ENCODE assay signal across 19 cellular contexts in genomic region chr10:13617146-13617545, GRCh38.
"Had no signal": no experiment of that assay in that cellular context is flagged by ENCODE, and none has a peak within 500 bp of the region (broad histone marks: within the 10 kb centered on the region; RNA-seq: fewer than 3 reads in every experiment).

No MANE protein-coding gene starts in this region.

- H3K27ac Mint-ChIP-seq: activated B cell treated with CpG ODN at 0.5 μM for 24 hours; activated CD4-positive, alpha-beta T cell treated with anti-CD3 and anti-CD28 coated beads, Interleukin-2, amount 10 ng/mL, durations not matched to agents 24 days and 14 days; activated CD8-positive, alpha-beta T cell treated with anti-CD3 and anti-CD28 coated beads, Interleukin-2, amount 10 ng/mL, durations not matched to agents 7 days and 5 days; activated naive CD8-positive, alpha-beta T cell; natural killer cell treated with Interleukin-12 subunit alpha and Interleukin-12 subunit beta and Interleukin-15 and Interleukin-18, amount 100 ng/mL, for 72 hours had no signal

- H3K9me3 ChIP-seq: prostate gland, transverse colon had no signal

- H3K27me3 ChIP-seq: transverse colon had no signal

- H3K4me1 Mint-ChIP-seq: activated B cell treated with CpG ODN at 0.5 μM for 24 hours; activated CD4-positive, alpha-beta T cell treated with anti-CD3 and anti-CD28 coated beads, Interleukin-2, amount 10 ng/mL, durations not matched to agents 24 days and 14 days had no signal

- H3K36me3 ChIP-seq: prostate gland had no signal

- H3K27me3 Mint-ChIP-seq: activated B cell treated with CpG ODN at 0.5 μM for 24 hours; activated CD4-positive, alpha-beta T cell treated with anti-CD3 and anti-CD28 coated beads, Interleukin-2, amount 10 ng/mL, durations not matched to agents 24 days and 14 days; activated naive CD8-positive, alpha-beta T cell; natural killer cell treated with Interleukin-12 subunit alpha and Interleukin-12 subunit beta and Interleukin-15 and Interleukin-18, amount 100 ng/mL, for 72 hours had no signal

- H3K4me3 ChIP-seq: prostate gland, smooth muscle cell, transverse colon had no signal

- H3K4me2 ChIP-seq: smooth muscle cell had no signal

- DNase-seq: activated B cell treated with CpG ODN at 0.5 μM for 24 hours; activated CD4-positive, alpha-beta T cell treated with anti-CD3 and anti-CD28 coated beads, Interleukin-2, amount 10 ng/mL, durations not matched to agents 24 days and 14 days; activated CD8-positive, alpha-beta memory T cell treated with anti-CD3 and anti-CD28 coated beads, Interleukin-2, amount 50 U/mL, for 4 hours; activated CD8-positive, alpha-beta T cell treated with anti-CD3 and anti-CD28 coated beads, Interleukin-2, amount 10 ng/mL, durations not matched to agents 7 days and 5 days; activated gamma-delta T cell treated with Interleukin-2 at 50 U/mL for 16 hours; amygdala; effector CD8-positive, alpha-beta T cell; hypothalamus; mesenchymal stem cell; right cardiac atrium; stimulated activated CD4-positive, alpha-beta T cell treated with anti-CD3 and anti-CD28 coated beads, Interleukin-4, amount 100 ng/mL, for 4 hours; stimulated activated CD8-positive, alpha-beta memory T cell treated with anti-CD3 and anti-CD28 coated beads, Interleukin-4, amount 100 ng/mL, for 48 hours; stimulated activated naive CD4-positive, alpha-beta T cell treated with Interleukin-2 at 50 U/mL for 16 hours; SW 1271; transverse colon had no signal

- H3K4me3 Mint-ChIP-seq: activated B cell treated with CpG ODN at 0.5 μM for 24 hours; activated CD4-positive, alpha-beta T cell treated with anti-CD3 and anti-CD28 coated beads, Interleukin-2, amount 10 ng/mL, durations not matched to agents 24 days and 14 days; activated CD8-positive, alpha-beta T cell treated with anti-CD3 and anti-CD28 coated beads, Interleukin-2, amount 10 ng/mL, durations not matched to agents 7 days and 5 days; activated naive CD8-positive, alpha-beta T cell; natural killer cell treated with Interleukin-12 subunit alpha and Interleukin-12 subunit beta and Interleukin-15 and Interleukin-18, amount 100 ng/mL, for 72 hours had no signal

- H3K9me3 Mint-ChIP-seq: activated B cell treated with CpG ODN at 0.5 μM for 24 hours; activated CD4-positive, alpha-beta T cell treated with anti-CD3 and anti-CD28 coated beads, Interleukin-2, amount 10 ng/mL, durations not matched to agents 24 days and 14 days; natural killer cell treated with Interleukin-12 subunit alpha and Interleukin-12 subunit beta and Interleukin-15 and Interleukin-18, amount 100 ng/mL, for 72 hours had no signal

- ATAC-seq: activated CD8-positive, alpha-beta T cell treated with anti-CD3 and anti-CD28 coated beads, Interleukin-2, amount 10 ng/mL, durations not matched to agents 7 days and 5 days; natural killer cell treated with Interleukin-12 subunit alpha and Interleukin-12 subunit beta and Interleukin-15 and Interleukin-18, amount 100 ng/mL, for 72 hours; right cardiac atrium had no signal

- H3K27ac ChIP-seq: prostate gland, transverse colon had no signal
